8 cellular contexts compared by ENCODE assay signal in the genomic region with DNA sequence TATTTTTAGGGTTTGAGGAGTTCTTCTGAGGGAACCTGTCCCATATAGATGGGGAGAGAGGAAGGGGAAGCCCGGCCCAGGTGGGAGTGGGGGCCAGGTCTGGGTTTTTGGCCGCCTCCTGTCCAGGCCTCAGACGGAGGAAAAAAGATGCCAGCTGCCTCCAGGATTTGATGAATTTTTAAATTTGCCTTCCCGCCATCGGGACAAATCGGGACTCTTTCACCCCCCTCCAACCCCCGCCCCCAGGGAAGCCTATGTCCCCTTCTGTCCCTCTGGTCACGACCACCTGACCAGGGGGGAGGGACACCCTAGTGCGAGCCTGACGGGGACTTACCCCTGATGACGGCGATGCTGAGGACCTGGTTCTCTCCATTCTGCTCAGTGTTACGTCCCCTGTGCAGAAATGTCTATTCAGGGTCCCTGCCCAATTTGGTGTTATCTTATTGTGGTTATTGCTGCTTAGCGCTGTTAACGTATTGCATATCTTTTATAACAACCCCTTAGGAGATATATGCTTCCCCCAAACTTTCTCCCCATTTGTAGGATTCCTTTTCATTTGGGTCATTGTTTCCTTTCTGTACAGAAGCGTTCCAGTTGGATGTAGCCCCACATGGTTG.
DNase-seq lines count a peak whose midpoint lies in the region; ATAC-seq and TF ChIP-seq lines count a peak whose summit lies in the region.

No MANE protein-coding gene starts in this region.

- H3K79me2 ChIP-seq in HCT116 (ENCODE audit: insufficient read depth, low read length), result peaks cover 56% of the 10 kb centered on the region

- peaks cover 40 to 48% (median 48%) of the 10 kb centered on the region in 3 donors for H3K4me1 Mint-ChIP-seq in T-cell

- no peak for TF ChIP-seq RAD21 in HCT116 (IDR thresholded peaks at IDR 0.05; ENCODE audit: low read depth)

- TF ChIP-seq CTCF in HCT116 (IDR thresholded peaks at IDR 0.05 in 2 of 3, conservative IDR thresholded peaks at IDR 0.05 in 1 of 3; ENCODE audit: borderline replicate concordance in 1 of 3, insufficient read depth in 1 of 3, low read depth in 2 of 3, low read length in 2 of 3) (no peak), epithelial cell of proximal tubule (conservative IDR thresholded peaks at IDR 0.05; ENCODE audit: low read depth, low read length) (no peak)

- H3K9me3 Mint-ChIP-seq in T-cell, result no peaks in the 10 kb centered on the region

- intact Hi-C loops in HCT116 (cut with micrococcal nuclease), result loop anchor here (5.0 kb wide), 2 partner anchors 211 to 324 kb away; no protein-coding TSS in a partner anchor

- peaks cover 6% of the 10 kb centered on the region for H3K36me3 Mint-ChIP-seq in T-cell

- H3K9me3 ChIP-seq in HCT116 (ENCODE audit: control insufficient read depth in 1 of 2, insufficient read depth in 1 of 2, low read depth in 1 of 2, low read length in 2 of 2) (no peaks in the 10 kb centered on the region), muscle layer of duodenum (ENCODE audit: control insufficient read depth in 1 of 2, low read length in 2 of 2) (no peaks in the 10 kb centered on the region)

- H2AFZ ChIP-seq in HCT116 (ENCODE audit: low read depth, low read length, poor library complexity, severe bottlenecking), result no peak overlapping the region

- no peaks in the 10 kb centered on the region for H3K9me2 ChIP-seq in HCT116 (ENCODE audit: insufficient read depth)

- peak overlapping the region; percentile 90 to 96 (median 94) for H3K4me3 Mint-ChIP-seq in T-cell

- H3K27ac Mint-ChIP-seq in T-cell, result peak overlapping the region; percentile 92 to 93

- H3K27ac ChIP-seq in HCT116 (ENCODE audit: low read depth, low read length) (peak overlapping the region; percentile 65), muscle layer of duodenum (ENCODE audit: low read length) (peak overlapping the region; percentile 75)

- POLR2A ChIA-PET in HCT116 (lab: Charles Lee), result no interaction called here
- POLR2A ChIA-PET in T-cell (lab: Charles Lee), result no interaction called here

- ATAC-seq in HCT116 (peak; percentile 33), T-cell (replicated peaks in 1 of 4) (peak; percentile 35 to 41 (median 36)), GM18873 (IDR thresholded peaks at IDR 0.05; ENCODE audit: low FRiP score, unreplicated experiment) (no peak)

- DNase-seq in GM03348 (ENCODE audit: low spot score), result peak; percentile 42
- DNase-seq in HCT116 (ENCODE audit: low read depth, low spot score), result no peak
- peak in 1 of 34 experiments; percentile 3 for DNase-seq in T-cell
- DNase-seq in epithelial cell of proximal tubule (ENCODE audit: low read depth), result no peak
- no peak for DNase-seq in A172 (ENCODE audit: low spot score)
- no peak for DNase-seq in effector CD4-positive, alpha-beta T cell

- no peaks in the 10 kb centered on the region for H4K20me1 ChIP-seq in HCT116 (ENCODE audit: insufficient read depth)

- H3K27me3 Mint-ChIP-seq in T-cell, result no peaks in the 10 kb centered on the region

- peak overlapping the region; percentile 91 for H3K4me2 ChIP-seq in HCT116 (ENCODE audit: low read length)

- RAD21 ChIA-PET in HCT116 (lab: Charles Lee; ENCODE audit: low non-redundant PET in 1 of 2, low total read pairs in 2 of 2, uncharacterized antibody in 2 of 2, unreplicated experiment in 2 of 2), result no interaction called here

- H3K36me3 ChIP-seq in HCT116 (ENCODE audit: control insufficient read depth in 1 of 2, insufficient read depth in 2 of 2, low read length in 2 of 2) (peaks cover 0 to 5% of the 10 kb centered on the region in 2 experiments; a peak in 2 of 4 replicates), muscle layer of duodenum (ENCODE audit: control insufficient read depth in 1 of 2, insufficient read depth in 2 of 2, low read length in 2 of 2) (peaks cover under 1 to 1% of the 10 kb centered on the region in 2 donors)

- H3K4me3 ChIP-seq in HCT116 (replicated peaks in 1 of 2; ENCODE audit: low read depth in 1 of 2, low read length in 2 of 2), result peak overlapping the region; percentile 82 to 94
- H3K4me3 ChIP-seq in epithelial cell of proximal tubule (ENCODE audit: low read depth, low read length), result peak overlapping the region; percentile 83
- H3K4me3 ChIP-seq in muscle layer of duodenum (ENCODE audit: low read depth in 1 of 2, low read length in 2 of 2), result peak overlapping the region; percentile 82 to 84

- CTCF ChIA-PET in HCT116 (lab: Charles Lee), result interaction anchor here (2.1 kb wide), 1 partner anchor 14 kb away, joined by 6 read pairs; no protein-coding TSS in a partner anchor
- CTCF ChIA-PET in T-cell (lab: Charles Lee), result interaction anchor here in 1 of 2 donors (1.0 kb wide), 1 partner anchor 35 kb away, joined by 3 read pairs; no protein-coding TSS in a partner anchor

- H3K27me3 ChIP-seq in HCT116 (ENCODE audit: insufficient read depth, low read length) (no peaks in the 10 kb centered on the region), muscle layer of duodenum (ENCODE audit: low read depth, low read length) (no peaks in the 10 kb centered on the region)

- BruUV-seq in HCT116 (replicated peaks; lab: Mats Ljungman, UMichigan), result no TSS peak

- peak overlapping the region; percentile 85 for H3K9ac ChIP-seq in HCT116 (ENCODE audit: low read length)

- H3K4me1 ChIP-seq in HCT116 (ENCODE audit: control insufficient read depth in 1 of 2, insufficient read depth in 2 of 2, low read length in 2 of 2) (peaks cover 8 to 12% of the 10 kb centered on the region in 2 experiments; a peak in 3 of 4 replicates), muscle layer of duodenum (ENCODE audit: control insufficient read depth in 1 of 2, insufficient read depth in 2 of 2, low read length in 2 of 2) (peaks cover 0 to 42% of the 10 kb centered on the region in 2 donors)

- no peak for TF ChIP-seq POLR2A in HCT116 (IDR thresholded peaks at IDR 0.05; ENCODE audit: borderline replicate concordance, extremely low read depth, insufficient read depth, insufficient read length)

TF ChIP-seq in HCT116, 20 proteins besides CTCF, POLR2A, EP300 and RAD21:
- no peak for TF ChIP-seq SP1 (IDR thresholded peaks at IDR 0.05; ENCODE audit: low read depth)
- TF ChIP-seq, protein P1, sequence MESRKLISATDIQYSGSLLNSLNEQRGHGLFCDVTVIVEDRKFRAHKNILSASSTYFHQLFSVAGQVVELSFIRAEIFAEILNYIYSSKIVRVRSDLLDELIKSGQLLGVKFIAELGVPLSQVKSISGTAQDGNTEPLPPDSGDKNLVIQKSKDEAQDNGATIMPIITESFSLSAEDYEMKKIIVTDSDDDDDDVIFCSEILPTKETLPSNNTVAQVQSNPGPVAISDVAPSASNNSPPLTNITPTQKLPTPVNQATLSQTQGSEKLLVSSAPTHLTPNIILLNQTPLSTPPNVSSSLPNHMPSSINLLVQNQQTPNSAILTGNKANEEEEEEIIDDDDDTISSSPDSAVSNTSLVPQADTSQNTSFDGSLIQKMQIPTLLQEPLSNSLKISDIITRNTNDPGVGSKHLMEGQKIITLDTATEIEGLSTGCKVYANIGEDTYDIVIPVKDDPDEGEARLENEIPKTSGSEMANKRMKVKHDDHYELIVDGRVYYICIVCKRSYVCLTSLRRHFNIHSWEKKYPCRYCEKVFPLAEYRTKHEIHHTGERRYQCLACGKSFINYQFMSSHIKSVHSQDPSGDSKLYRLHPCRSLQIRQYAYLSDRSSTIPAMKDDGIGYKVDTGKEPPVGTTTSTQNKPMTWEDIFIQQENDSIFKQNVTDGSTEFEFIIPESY (IDR thresholded peaks at IDR 0.05; ENCODE audit: extremely low read depth, insufficient replicate concordance, low read length), result no peak
- no peak for TF ChIP-seq ZFX (IDR thresholded peaks at IDR 0.05)
- TF ChIP-seq CBX3 (IDR thresholded peaks at IDR 0.05; ENCODE audit: low read depth), result no peak
- TF ChIP-seq SIN3A (IDR thresholded peaks at IDR 0.05; ENCODE audit: low read depth), result no peak
- TF ChIP-seq POLR2AphosphoS5 (IDR thresholded peaks at IDR 0.05; ENCODE audit: low read depth, low read length), result no peak
- TF ChIP-seq, protein P2, sequence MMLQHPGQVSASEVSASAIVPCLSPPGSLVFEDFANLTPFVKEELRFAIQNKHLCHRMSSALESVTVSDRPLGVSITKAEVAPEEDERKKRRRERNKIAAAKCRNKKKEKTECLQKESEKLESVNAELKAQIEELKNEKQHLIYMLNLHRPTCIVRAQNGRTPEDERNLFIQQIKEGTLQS (IDR thresholded peaks at IDR 0.05), result no peak
- TF ChIP-seq ELF1 (IDR thresholded peaks at IDR 0.05; ENCODE audit: borderline replicate concordance, low read depth), result no peak
